In the genomic region with DNA sequence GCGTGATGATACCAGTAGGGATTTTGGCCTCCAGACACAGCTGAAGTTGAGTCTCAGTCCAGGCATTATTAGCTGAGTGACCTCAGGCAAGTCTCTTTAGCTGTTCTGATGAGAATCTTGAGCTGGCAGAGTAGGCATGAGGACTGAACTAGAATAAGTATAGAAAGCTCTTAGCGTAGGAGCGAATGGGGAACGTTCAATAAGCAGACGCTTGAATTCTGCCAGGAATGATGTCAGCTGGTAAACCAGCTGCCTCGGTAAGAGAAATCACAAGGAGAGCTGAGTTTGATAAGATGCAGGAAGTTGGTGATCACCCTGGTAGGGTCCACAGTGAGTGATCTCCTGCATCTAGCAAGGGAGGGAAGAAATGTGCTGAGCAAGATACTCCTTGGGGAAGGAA, we compare ENCODE assay signal across 19 cellular contexts.
DNase-seq lines count a peak whose midpoint lies in the region; ATAC-seq, FAIRE-seq and TF ChIP-seq lines count a peak whose summit lies in the region.
"Had no signal": no experiment of that assay in that cellular context is flagged by ENCODE, and none has a peak within 500 bp of the region (broad histone marks: within the 10 kb centered on the region; RNA-seq: fewer than 3 reads in every experiment).

No MANE protein-coding gene starts in this region.

- no peaks in the 10 kb centered on the region for H3K9me3 ChIP-seq in Caco-2
- H3K9me3 ChIP-seq: BLaER1 had no signal

- H3K4me1 ChIP-seq in Caco-2: no peaks in the 10 kb centered on the region
- H3K4me1 ChIP-seq: BLaER1 had no signal

- H3K4me3 ChIP-seq in bronchial epithelial cell (ENCODE audit: low read depth, low read length) (no peak overlapping the region), Caco-2 (ENCODE audit: low read depth, low read length) (no peak overlapping the region)
- H3K4me3 ChIP-seq: BLaER1, GM23248 had no signal

- H3K27ac Mint-ChIP-seq in nephron progenitor cell (no peak overlapping the region), Caco-2 (ENCODE audit: unreplicated experiment) (no peak overlapping the region)
- H3K27ac Mint-ChIP-seq: B cell; CD4-positive, CD25-positive, alpha-beta regulatory T cell; CD8-positive, alpha-beta T cell had no signal

- H3K4me3 Mint-ChIP-seq in nephron progenitor cell (no peak overlapping the region), Caco-2 (ENCODE audit: unreplicated experiment) (no peak overlapping the region)
- H3K4me3 Mint-ChIP-seq: B cell; CD4-positive, CD25-positive, alpha-beta regulatory T cell; CD8-positive, alpha-beta T cell had no signal

- DNase-seq in bronchial epithelial cell (ENCODE audit: low read depth): no peak
- DNase-seq in inferior parietal cortex (ENCODE audit: extremely low spot score): peak; percentile 47
- peak; percentile 72 for DNase-seq in superior temporal gyrus (ENCODE audit: extremely low spot score)
- no peak for DNase-seq in nephron progenitor cell
- DNase-seq in Caco-2: no peak
- DNase-seq: CD4-positive, CD25-positive, alpha-beta regulatory T cell; CD8-positive, alpha-beta T cell; DMS 273 treated with DMSO at 0.1 percent for 48 hours; DMS53; DMS79 treated with DMSO at 0.1 percent for 48 hours; GM23248; H7; HCEC 1CT had no signal

- intact Hi-C loops in Caco-2 (cut with micrococcal nuclease; ENCODE audit: unreplicated experiment): no loop called here

- no peaks in the 10 kb centered on the region for H3K9me3 Mint-ChIP-seq in nephron progenitor cell
- no peaks in the 10 kb centered on the region for H3K9me3 Mint-ChIP-seq in Caco-2 (ENCODE audit: unreplicated experiment)
- H3K9me3 Mint-ChIP-seq: CD8-positive, alpha-beta T cell had no signal

- TF ChIP-seq CTCF in bronchial epithelial cell (IDR thresholded peaks at IDR 0.05; ENCODE audit: insufficient read depth, low read length, severe bottlenecking) (no peak), nephron progenitor cell (IDR thresholded peaks at IDR 0.05) (no peak), Caco-2 (IDR thresholded peaks at IDR 0.05; ENCODE audit: insufficient read depth in 1 of 2, low read depth in 1 of 2, low read length in 1 of 2, severe bottlenecking in 1 of 2, unreplicated experiment in 1 of 2) (no peak)

- H3K27me3 ChIP-seq in bronchial epithelial cell (ENCODE audit: control insufficient read depth, insufficient read depth, low read length) (peaks cover 1% of the 10 kb centered on the region), Caco-2 (replicated peaks; ENCODE audit: control insufficient read depth, insufficient read depth, low read length) (no peaks in the 10 kb centered on the region)
- H3K27me3 ChIP-seq: BLaER1 had no signal

- no TSS peak for BruUV-seq in Caco-2 (replicated peaks; lab: Mats Ljungman, UMichigan)

- peaks cover 25% of the 10 kb centered on the region for H3K4me1 Mint-ChIP-seq in nephron progenitor cell
- H3K4me1 Mint-ChIP-seq in Caco-2 (ENCODE audit: low read depth, unreplicated experiment): no peaks in the 10 kb centered on the region
- H3K4me1 Mint-ChIP-seq: B cell; CD4-positive, CD25-positive, alpha-beta regulatory T cell had no signal

- peak; percentile 23 for FAIRE-seq in bronchial epithelial cell (lab: Jason Lieb, UNC)
- FAIRE-seq: D721Med, GM19239, H1 had no signal

- ATAC-seq in HG03139 (IDR thresholded peaks at IDR 0.05; ENCODE audit: unreplicated experiment): no peak
- ATAC-seq: CD8-positive, alpha-beta T cell had no signal

- CTCF ChIA-PET in Caco-2 (lab: Charles Lee): no interaction called here

- H3K36me3 ChIP-seq in bronchial epithelial cell (ENCODE audit: control insufficient read depth, insufficient read depth, low read length) (no peaks in the 10 kb centered on the region), Caco-2 (ENCODE audit: control insufficient read depth, insufficient read depth, low read length) (no peaks in the 10 kb centered on the region)
- H3K36me3 ChIP-seq: BLaER1 had no signal

- peaks cover 16% of the 10 kb centered on the region for H3K27me3 Mint-ChIP-seq in nephron progenitor cell (ENCODE audit: low read depth, poor library complexity)
- H3K27me3 Mint-ChIP-seq in Caco-2 (ENCODE audit: insufficient read depth, unreplicated experiment): no peaks in the 10 kb centered on the region
- H3K27me3 Mint-ChIP-seq: CD4-positive, CD25-positive, alpha-beta regulatory T cell had no signal

- H3K36me3 Mint-ChIP-seq in nephron progenitor cell (ENCODE audit: low read depth) (no peaks in the 10 kb centered on the region), Caco-2 (ENCODE audit: insufficient read depth, unreplicated experiment) (no peaks in the 10 kb centered on the region)
- H3K36me3 Mint-ChIP-seq: CD4-positive, CD25-positive, alpha-beta regulatory T cell; CD8-positive, alpha-beta T cell had no signal

- POLR2A ChIA-PET in Caco-2 (lab: Charles Lee): no interaction called here

Comparison
In these comparisons a context has a peak if more than half of its experiments do, and no peak if none do; other contexts are left out.
1. DNase-seq: peak in inferior parietal cortex (single experiment) and superior temporal gyrus (single experiment); none in bronchial epithelial cell (single experiment), nephron progenitor cell (single experiment) and Caco-2 (0 of 2).